Comparison of ENCODE assay signal across 15 cellular contexts in the genomic region with DNA sequence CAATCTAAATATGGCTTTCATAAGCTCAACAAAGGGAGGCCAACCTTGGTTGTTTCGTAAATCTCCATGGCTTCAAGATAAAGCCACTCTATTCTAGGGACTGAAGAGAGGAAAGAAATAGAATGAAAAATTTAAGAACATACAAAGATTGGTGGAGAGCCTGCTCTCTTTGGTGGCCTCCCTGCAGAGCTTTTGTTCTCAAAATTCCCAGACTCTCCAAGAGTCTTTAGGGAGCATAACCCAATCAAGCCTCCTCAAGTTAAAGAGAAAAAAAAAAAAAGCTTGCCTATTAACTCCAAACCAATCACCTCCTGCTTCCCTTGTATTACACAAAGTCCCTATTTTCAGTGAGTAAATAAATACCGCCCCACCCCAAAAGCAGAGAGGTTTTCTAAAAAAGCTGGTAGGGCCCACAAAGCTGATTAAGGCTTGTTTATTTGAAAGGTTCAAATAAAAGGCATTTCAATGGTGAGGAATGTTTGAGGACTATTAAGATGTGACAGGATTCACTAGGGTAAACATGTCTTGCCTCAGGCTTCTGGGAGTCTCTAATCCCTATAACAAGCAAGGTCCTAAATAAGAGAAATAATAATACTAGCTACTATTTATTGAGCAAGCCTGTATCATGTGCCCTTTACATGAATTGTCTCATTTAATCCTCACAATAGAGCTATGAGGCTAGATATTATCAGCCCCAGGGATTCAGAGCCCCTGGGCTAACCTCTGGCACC.
DNase-seq lines count a peak whose midpoint lies in the region; FAIRE-seq and TF ChIP-seq lines count a peak whose summit lies in the region.
"Had no signal": no experiment of that assay in that cellular context is flagged by ENCODE, and none has a peak within 500 bp of the region (broad histone marks: within the 10 kb centered on the region; RNA-seq: fewer than 3 reads in every experiment).

No MANE protein-coding gene starts in this region.

- no peaks in the 10 kb centered on the region; the same call in 1 of the 2 replicates for H3K27me3 ChIP-seq in HUES6 (ENCODE audit: control insufficient read depth, insufficient read depth, low read length)
- no peaks in the 10 kb centered on the region for H3K27me3 ChIP-seq in ectodermal cell (ENCODE audit: control insufficient read depth, insufficient read depth, low read length, poor library complexity, severe bottlenecking)

- H3K36me3 Mint-ChIP-seq in mesothelial cell of epicardium: peaks cover 19% of the 10 kb centered on the region
- H3K36me3 Mint-ChIP-seq: IgD-negative memory B cell had no signal

- H3K4me1 ChIP-seq in HUES6 (ENCODE audit: control insufficient read depth, insufficient read depth, low read length) (peaks cover 30% of the 10 kb centered on the region), ectodermal cell (ENCODE audit: control insufficient read depth, insufficient read depth, low read length) (peaks cover 5% of the 10 kb centered on the region)
- H3K4me1 ChIP-seq: Caco-2 had no signal

- H3K27me3 Mint-ChIP-seq in mesothelial cell of epicardium (ENCODE audit: low read depth): no peaks in the 10 kb centered on the region

- H3K9me3 ChIP-seq in HUES6 (ENCODE audit: control insufficient read depth, insufficient read depth, low read depth, low read length) (no peaks in the 10 kb centered on the region), ectodermal cell (ENCODE audit: control insufficient read depth, low read length) (no peaks in the 10 kb centered on the region)
- H3K9me3 ChIP-seq: Caco-2 had no signal

- H3K36me3 ChIP-seq in HUES6 (ENCODE audit: control insufficient read depth, insufficient read depth, low read length) (no peaks in the 10 kb centered on the region), ectodermal cell (ENCODE audit: control insufficient read depth, insufficient read depth, low read length) (no peaks in the 10 kb centered on the region)

- H3K4me3 Mint-ChIP-seq in mesothelial cell of epicardium: no peak overlapping the region
- H3K4me3 Mint-ChIP-seq: IgD-negative memory B cell had no signal

- peak; percentile 86 for FAIRE-seq in G401.6 (lab: Jason Lieb, UNC)
- FAIRE-seq: GM12878 had no signal

- H3K9ac ChIP-seq in HUES6 (ENCODE audit: low read length): no peak overlapping the region
- H3K9ac ChIP-seq: GM23248 had no signal

- no peak for TF ChIP-seq CTCF in mesothelial cell of epicardium (IDR thresholded peaks at IDR 0.05; ENCODE audit: unreplicated experiment)

- DNase-seq in mesothelial cell of epicardium (ENCODE audit: low spot score in 2 of 2, unreplicated experiment in 2 of 2): no peak
- DNase-seq in stimulated activated naive CD4-positive, alpha-beta T cell (lab: John Stamatoyannopoulos, UW): no peak
- DNase-seq in T-helper 2 cell: no peak
- DNase-seq in Kasumi-1 (lab: John Stamatoyannopoulos, UW): no peak
- DNase-seq: AML-193, Caco-2, GM23248, NCI-H1417 treated with DMSO at 0.1 percent for 48 hours, NCI-H2029 treated with DMSO at 0.1 percent for 48 hours, SIG-M5 had no signal

- WGBS in ectodermal cell, 2 experiments: 0% methylated on average over 1 of the region's 2 CpGs; no CpG with 5 or more reads in 1 of the 2 experiments

- peak overlapping the region; percentile 74 for H3K27ac Mint-ChIP-seq in mesothelial cell of epicardium
- H3K27ac Mint-ChIP-seq: IgD-negative memory B cell had no signal

- peak overlapping the region; percentile 72; the same call in 1 of the 2 replicates for H3K27ac ChIP-seq in HUES6 (ENCODE audit: low read depth, low read length)
- peak overlapping the region; percentile 50 for H3K27ac ChIP-seq in ectodermal cell (ENCODE audit: insufficient read depth, low read depth, low read length, poor library complexity, severe bottlenecking)
- H3K27ac ChIP-seq: GM23248 had no signal

- H3K9me3 Mint-ChIP-seq in mesothelial cell of epicardium: peaks cover 8% of the 10 kb centered on the region

- H3K4me3 ChIP-seq in HUES6 (ENCODE audit: low read depth, low read length) (peak overlapping the region; percentile 40; the same call in 1 of the 2 replicates), ectodermal cell (ENCODE audit: insufficient read depth, low read depth, low read length) (no peak overlapping the region)
- H3K4me3 ChIP-seq: GM12878, GM23248 had no signal

- peaks cover 60% of the 10 kb centered on the region for H3K4me1 Mint-ChIP-seq in mesothelial cell of epicardium
- H3K4me1 Mint-ChIP-seq: IgD-negative memory B cell had no signal
